In genomic region chr3:18712713-18713575, GRCh38 we compare ENCODE assay signal across 16 cellular contexts.
DNase-seq lines count a peak whose midpoint lies in the region; ATAC-seq and TF ChIP-seq lines count a peak whose summit lies in the region.
"Had no signal": no experiment of that assay in that cellular context is flagged by ENCODE, and none has a peak within 500 bp of the region (broad histone marks: within the 10 kb centered on the region; RNA-seq: fewer than 3 reads in every experiment).

No MANE protein-coding gene starts in this region.

- peaks cover 14% of the 10 kb centered on the region for H3K4me1 ChIP-seq in DND-41 (ENCODE audit: insufficient read depth, low read length)

- H4K20me1 ChIP-seq in DND-41 (ENCODE audit: insufficient read depth, low read length), result no peaks in the 10 kb centered on the region

- no peaks in the 10 kb centered on the region for H3K79me2 ChIP-seq in DND-41 (ENCODE audit: insufficient read depth, low read length)

- peak overlapping the region; percentile 94 for H3K27ac Mint-ChIP-seq in T-helper 2 cell treated with Interferon-gamma antibody and Interleukin-4, amounts not matched to agents 5 μg/mL and 100 μg/mL, for 36 hours
- peak overlapping the region; percentile 94 for H3K27ac Mint-ChIP-seq in activated naive CD4-positive, alpha-beta T cell treated with anti-CD3 and anti-CD28 coated beads, Interleukin-2, amount 50 U/mL, for 24 hours
- H3K27ac Mint-ChIP-seq in type B pancreatic cell, result no peak overlapping the region
- H3K27ac Mint-ChIP-seq: progenitor cell of endocrine pancreas had no signal

- peaks cover 20% of the 10 kb centered on the region for H3K36me3 Mint-ChIP-seq in T-helper 2 cell treated with Interferon-gamma antibody and Interleukin-4, amounts not matched to agents 5 μg/mL and 100 μg/mL, for 36 hours (ENCODE audit: low read depth)
- peaks cover 3% of the 10 kb centered on the region for H3K36me3 Mint-ChIP-seq in activated naive CD4-positive, alpha-beta T cell treated with anti-CD3 and anti-CD28 coated beads, Interleukin-2, amount 50 U/mL, for 24 hours
- H3K36me3 Mint-ChIP-seq in type B pancreatic cell, result no peaks in the 10 kb centered on the region

- H3K9me3 ChIP-seq in DND-41 (ENCODE audit: insufficient read depth, low read length, severe bottlenecking), result no peaks in the 10 kb centered on the region
- H3K9me3 ChIP-seq: upper lobe of right lung had no signal

- H3K36me3 ChIP-seq in DND-41 (ENCODE audit: insufficient read depth, low read length), result no peaks in the 10 kb centered on the region
- H3K36me3 ChIP-seq: upper lobe of right lung had no signal

- no peak overlapping the region for H3K4me2 ChIP-seq in DND-41 (ENCODE audit: insufficient read depth, low read length)

- H3K4me3 Mint-ChIP-seq in T-helper 2 cell treated with Interferon-gamma antibody and Interleukin-4, amounts not matched to agents 5 μg/mL and 100 μg/mL, for 36 hours, result peak overlapping the region; percentile 78
- peak overlapping the region; percentile 76 for H3K4me3 Mint-ChIP-seq in activated naive CD4-positive, alpha-beta T cell treated with anti-CD3 and anti-CD28 coated beads, Interleukin-2, amount 50 U/mL, for 24 hours
- H3K4me3 Mint-ChIP-seq in type B pancreatic cell, result no peak overlapping the region

- DNase-seq in DND-41 (peak; percentile 20), type B pancreatic cell (ENCODE audit: extremely low spot score, unreplicated experiment) (no peak), NCI-H446 (lab: John Stamatoyannopoulos, UW) (no peak)
- DNase-seq in T-helper 2 cell treated with Interferon-gamma antibody and Interleukin-4, amounts not matched to agents 5 μg/mL and 100 μg/mL, for 36 hours (ENCODE audit: low spot score), result peak; percentile 73
- peak; percentile 42 to 43 for DNase-seq in stimulated activated CD4-positive, alpha-beta T cell treated with anti-CD3 and anti-CD28 coated beads, Interleukin-2, amount 100 ng/mL, for 48 hours
- DNase-seq in activated effector memory CD4-positive, alpha-beta T cell treated with anti-CD3 and anti-CD28 coated beads, Interleukin-2, amount 50 U/mL, for 16 hours, result no peak
- DNase-seq: activated gamma-delta T cell treated with Interleukin-2 at 50 U/mL for 16 hours; effector CD8-positive, alpha-beta T cell; Kasumi-1; NCI-H1694 treated with DMSO at 0.1 percent for 48 hours; NCI-H524; upper lobe of right lung had no signal

- ATAC-seq in DND-41 (ENCODE audit: insufficient read depth, low read depth), result peak; percentile 72
- ATAC-seq: left lobe of liver, upper lobe of right lung had no signal

- H3K27me3 ChIP-seq in DND-41 (ENCODE audit: insufficient read depth, low read length, poor library complexity), result no peaks in the 10 kb centered on the region
- H3K27me3 ChIP-seq: upper lobe of right lung had no signal

- H3K4me1 Mint-ChIP-seq in T-helper 2 cell treated with Interferon-gamma antibody and Interleukin-4, amounts not matched to agents 5 μg/mL and 100 μg/mL, for 36 hours (ENCODE audit: low read depth), result peaks cover 66% of the 10 kb centered on the region
- H3K4me1 Mint-ChIP-seq in activated naive CD4-positive, alpha-beta T cell treated with anti-CD3 and anti-CD28 coated beads, Interleukin-2, amount 50 U/mL, for 24 hours, result peaks cover 59% of the 10 kb centered on the region
- H3K4me1 Mint-ChIP-seq in type B pancreatic cell (ENCODE audit: unreplicated experiment), result no peaks in the 10 kb centered on the region

- peak overlapping the region; percentile 54 for H3K27ac ChIP-seq in DND-41 (ENCODE audit: low read length)
- H3K27ac ChIP-seq: SK-N-MC, upper lobe of right lung had no signal

- no peak overlapping the region for H3K9ac ChIP-seq in DND-41 (ENCODE audit: low read depth, low read length)

- no peaks in the 10 kb centered on the region for H3K27me3 Mint-ChIP-seq in T-helper 2 cell treated with Interferon-gamma antibody and Interleukin-4, amounts not matched to agents 5 μg/mL and 100 μg/mL, for 36 hours (ENCODE audit: low read depth)
- no peaks in the 10 kb centered on the region for H3K27me3 Mint-ChIP-seq in activated naive CD4-positive, alpha-beta T cell treated with anti-CD3 and anti-CD28 coated beads, Interleukin-2, amount 50 U/mL, for 24 hours
- H3K27me3 Mint-ChIP-seq in type B pancreatic cell, result no peaks in the 10 kb centered on the region
- H3K27me3 Mint-ChIP-seq: progenitor cell of endocrine pancreas had no signal

- TF ChIP-seq CTCF in DND-41 (IDR thresholded peaks at IDR 0.05; ENCODE audit: borderline replicate concordance, extremely low read depth, low read length, poor library complexity, severe bottlenecking), result peak; percentile 33
- TF ChIP-seq CTCF in type B pancreatic cell (conservative IDR thresholded peaks at IDR 0.05), result no peak

- no peak overlapping the region for H2AFZ ChIP-seq in DND-41 (ENCODE audit: low read depth, low read length)

- peaks cover 11% of the 10 kb centered on the region for H3K9me3 Mint-ChIP-seq in T-helper 2 cell treated with Interferon-gamma antibody and Interleukin-4, amounts not matched to agents 5 μg/mL and 100 μg/mL, for 36 hours
- no peaks in the 10 kb centered on the region for H3K9me3 Mint-ChIP-seq in activated naive CD4-positive, alpha-beta T cell treated with anti-CD3 and anti-CD28 coated beads, Interleukin-2, amount 50 U/mL, for 24 hours
- no peaks in the 10 kb centered on the region for H3K9me3 Mint-ChIP-seq in type B pancreatic cell

- H3K4me3 ChIP-seq in DND-41 (ENCODE audit: low read depth in 1 of 2, low read length in 2 of 2), result no peak overlapping the region
- H3K4me3 ChIP-seq: SK-N-MC, upper lobe of right lung had no signal

Comparison
In these comparisons a context has a peak if more than half of its experiments do, and no peak if none do; other contexts are left out.
1. DNase-seq: peak in DND-41 (single experiment), T-helper 2 cell treated with Interferon-gamma antibody and Interleukin-4, amounts not matched to agents 5 μg/mL and 100 μg/mL, for 36 hours (single experiment) and stimulated activated CD4-positive, alpha-beta T cell treated with anti-CD3 and anti-CD28 coated beads, Interleukin-2, amount 100 ng/mL, for 48 hours (2 of 2); none in activated effector memory CD4-positive, alpha-beta T cell treated with anti-CD3 and anti-CD28 coated beads, Interleukin-2, amount 50 U/mL, for 16 hours (single experiment), type B pancreatic cell (single experiment) and NCI-H446 (0 of 2).